ENCODE assay signal across 2 cellular contexts in the genomic region with DNA sequence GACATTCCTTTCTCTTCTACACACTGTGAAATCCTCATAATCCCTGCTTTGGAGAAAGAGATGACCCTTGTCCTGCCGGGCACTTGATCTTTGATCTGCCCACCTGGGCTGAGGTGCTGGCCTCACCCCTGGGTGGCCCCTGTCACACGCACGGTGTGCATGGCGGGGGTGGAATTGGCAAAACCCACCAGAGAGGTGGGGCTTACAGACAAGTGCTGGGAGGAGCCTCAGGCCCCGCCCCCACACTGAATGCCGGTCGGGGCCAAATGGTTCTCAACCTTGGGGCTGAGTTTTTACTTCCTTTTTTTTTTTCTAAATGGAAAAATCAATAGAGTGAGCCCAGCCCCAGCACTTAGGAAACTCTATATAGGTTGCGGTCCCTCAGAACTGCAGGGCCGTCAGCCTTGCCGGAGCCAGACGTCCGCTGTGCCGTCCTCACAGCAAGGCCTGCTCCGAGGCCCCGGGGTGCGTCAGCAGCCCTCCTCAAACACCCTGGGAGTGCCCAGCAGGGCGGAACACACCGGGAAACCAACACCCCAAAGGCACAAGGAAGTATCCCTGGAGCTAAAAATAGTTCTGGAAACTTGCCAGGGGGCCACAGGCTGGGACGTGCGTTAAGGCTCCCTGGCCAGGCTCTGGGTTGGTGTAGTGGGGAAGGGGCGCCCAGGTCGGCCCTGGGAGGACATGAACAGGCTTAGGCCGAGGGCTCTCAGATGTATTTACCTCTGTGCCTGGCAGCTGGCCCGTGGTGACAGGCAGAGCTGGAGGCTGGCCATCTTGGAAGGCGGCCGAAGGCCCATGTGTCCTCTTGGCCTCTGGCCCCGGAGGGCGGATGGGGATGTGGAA.
TF ChIP-seq lines count a peak whose summit lies in the region.

No MANE protein-coding gene starts in this region.

TF ChIP-seq in SK-N-SH, 30 proteins besides CTCF, POLR2A, EP300 and RAD21 (continued from another document):
- TF ChIP-seq, protein P1, sequence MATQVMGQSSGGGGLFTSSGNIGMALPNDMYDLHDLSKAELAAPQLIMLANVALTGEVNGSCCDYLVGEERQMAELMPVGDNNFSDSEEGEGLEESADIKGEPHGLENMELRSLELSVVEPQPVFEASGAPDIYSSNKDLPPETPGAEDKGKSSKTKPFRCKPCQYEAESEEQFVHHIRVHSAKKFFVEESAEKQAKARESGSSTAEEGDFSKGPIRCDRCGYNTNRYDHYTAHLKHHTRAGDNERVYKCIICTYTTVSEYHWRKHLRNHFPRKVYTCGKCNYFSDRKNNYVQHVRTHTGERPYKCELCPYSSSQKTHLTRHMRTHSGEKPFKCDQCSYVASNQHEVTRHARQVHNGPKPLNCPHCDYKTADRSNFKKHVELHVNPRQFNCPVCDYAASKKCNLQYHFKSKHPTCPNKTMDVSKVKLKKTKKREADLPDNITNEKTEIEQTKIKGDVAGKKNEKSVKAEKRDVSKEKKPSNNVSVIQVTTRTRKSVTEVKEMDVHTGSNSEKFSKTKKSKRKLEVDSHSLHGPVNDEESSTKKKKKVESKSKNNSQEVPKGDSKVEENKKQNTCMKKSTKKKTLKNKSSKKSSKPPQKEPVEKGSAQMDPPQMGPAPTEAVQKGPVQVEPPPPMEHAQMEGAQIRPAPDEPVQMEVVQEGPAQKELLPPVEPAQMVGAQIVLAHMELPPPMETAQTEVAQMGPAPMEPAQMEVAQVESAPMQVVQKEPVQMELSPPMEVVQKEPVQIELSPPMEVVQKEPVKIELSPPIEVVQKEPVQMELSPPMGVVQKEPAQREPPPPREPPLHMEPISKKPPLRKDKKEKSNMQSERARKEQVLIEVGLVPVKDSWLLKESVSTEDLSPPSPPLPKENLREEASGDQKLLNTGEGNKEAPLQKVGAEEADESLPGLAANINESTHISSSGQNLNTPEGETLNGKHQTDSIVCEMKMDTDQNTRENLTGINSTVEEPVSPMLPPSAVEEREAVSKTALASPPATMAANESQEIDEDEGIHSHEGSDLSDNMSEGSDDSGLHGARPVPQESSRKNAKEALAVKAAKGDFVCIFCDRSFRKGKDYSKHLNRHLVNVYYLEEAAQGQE (IDR thresholded peaks at IDR 0.05; ENCODE audit: low read depth, low read length) = no peak
- TF ChIP-seq FOXJ3 (CRISPR knock-in tag; IDR thresholded peaks at IDR 0.05) = no peak
- TF ChIP-seq GABPA (IDR thresholded peaks at IDR 0.05; ENCODE audit: low read depth) = no peak
- no peak for TF ChIP-seq SIN3A (IDR thresholded peaks at IDR 0.05; ENCODE audit: borderline replicate concordance, low read depth, low read length)
- no peak for TF ChIP-seq CHD2 (IDR thresholded peaks at IDR 0.05; ENCODE audit: low read length, partially characterized antibody)
- TF ChIP-seq, protein P2, sequence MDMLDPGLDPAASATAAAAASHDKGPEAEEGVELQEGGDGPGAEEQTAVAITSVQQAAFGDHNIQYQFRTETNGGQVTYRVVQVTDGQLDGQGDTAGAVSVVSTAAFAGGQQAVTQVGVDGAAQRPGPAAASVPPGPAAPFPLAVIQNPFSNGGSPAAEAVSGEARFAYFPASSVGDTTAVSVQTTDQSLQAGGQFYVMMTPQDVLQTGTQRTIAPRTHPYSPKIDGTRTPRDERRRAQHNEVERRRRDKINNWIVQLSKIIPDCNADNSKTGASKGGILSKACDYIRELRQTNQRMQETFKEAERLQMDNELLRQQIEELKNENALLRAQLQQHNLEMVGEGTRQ (IDR thresholded peaks at IDR 0.05; ENCODE audit: borderline replicate concordance, low read depth, low read length) = no peak
- no peak for TF ChIP-seq NFIC (IDR thresholded peaks at IDR 0.05; ENCODE audit: borderline replicate concordance)
- TF ChIP-seq RXRA (IDR thresholded peaks at IDR 0.05; ENCODE audit: borderline replicate concordance, low read depth) = no peak
- no peak for TF ChIP-seq FOSL2 (IDR thresholded peaks at IDR 0.05; ENCODE audit: borderline replicate concordance, low read depth)
- no peak for TF ChIP-seq TAF1 (IDR thresholded peaks at IDR 0.05; ENCODE audit: borderline replicate concordance, low read depth, low read length)
- TF ChIP-seq SMC3 (IDR thresholded peaks at IDR 0.05; ENCODE audit: low read depth, low read length) = no peak
- no peak for TF ChIP-seq POLR2AphosphoS5 (IDR thresholded peaks at IDR 0.05; ENCODE audit: low read depth, low read length)

TF ChIP-seq in SK-N-SH treated with all-trans-retinoic acid at 6 μM for 48 hours, 23 proteins besides CTCF, POLR2A, EP300 and RAD21 (continued from another document):
- TF ChIP-seq, protein P3, sequence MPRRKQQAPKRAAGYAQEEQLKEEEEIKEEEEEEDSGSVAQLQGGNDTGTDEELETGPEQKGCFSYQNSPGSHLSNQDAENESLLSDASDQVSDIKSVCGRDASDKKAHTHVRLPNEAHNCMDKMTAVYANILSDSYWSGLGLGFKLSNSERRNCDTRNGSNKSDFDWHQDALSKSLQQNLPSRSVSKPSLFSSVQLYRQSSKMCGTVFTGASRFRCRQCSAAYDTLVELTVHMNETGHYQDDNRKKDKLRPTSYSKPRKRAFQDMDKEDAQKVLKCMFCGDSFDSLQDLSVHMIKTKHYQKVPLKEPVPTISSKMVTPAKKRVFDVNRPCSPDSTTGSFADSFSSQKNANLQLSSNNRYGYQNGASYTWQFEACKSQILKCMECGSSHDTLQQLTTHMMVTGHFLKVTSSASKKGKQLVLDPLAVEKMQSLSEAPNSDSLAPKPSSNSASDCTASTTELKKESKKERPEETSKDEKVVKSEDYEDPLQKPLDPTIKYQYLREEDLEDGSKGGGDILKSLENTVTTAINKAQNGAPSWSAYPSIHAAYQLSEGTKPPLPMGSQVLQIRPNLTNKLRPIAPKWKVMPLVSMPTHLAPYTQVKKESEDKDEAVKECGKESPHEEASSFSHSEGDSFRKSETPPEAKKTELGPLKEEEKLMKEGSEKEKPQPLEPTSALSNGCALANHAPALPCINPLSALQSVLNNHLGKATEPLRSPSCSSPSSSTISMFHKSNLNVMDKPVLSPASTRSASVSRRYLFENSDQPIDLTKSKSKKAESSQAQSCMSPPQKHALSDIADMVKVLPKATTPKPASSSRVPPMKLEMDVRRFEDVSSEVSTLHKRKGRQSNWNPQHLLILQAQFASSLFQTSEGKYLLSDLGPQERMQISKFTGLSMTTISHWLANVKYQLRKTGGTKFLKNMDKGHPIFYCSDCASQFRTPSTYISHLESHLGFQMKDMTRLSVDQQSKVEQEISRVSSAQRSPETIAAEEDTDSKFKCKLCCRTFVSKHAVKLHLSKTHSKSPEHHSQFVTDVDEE (CRISPR knock-in tag; IDR thresholded peaks at IDR 0.05) = no peak
- TF ChIP-seq, protein P4, sequence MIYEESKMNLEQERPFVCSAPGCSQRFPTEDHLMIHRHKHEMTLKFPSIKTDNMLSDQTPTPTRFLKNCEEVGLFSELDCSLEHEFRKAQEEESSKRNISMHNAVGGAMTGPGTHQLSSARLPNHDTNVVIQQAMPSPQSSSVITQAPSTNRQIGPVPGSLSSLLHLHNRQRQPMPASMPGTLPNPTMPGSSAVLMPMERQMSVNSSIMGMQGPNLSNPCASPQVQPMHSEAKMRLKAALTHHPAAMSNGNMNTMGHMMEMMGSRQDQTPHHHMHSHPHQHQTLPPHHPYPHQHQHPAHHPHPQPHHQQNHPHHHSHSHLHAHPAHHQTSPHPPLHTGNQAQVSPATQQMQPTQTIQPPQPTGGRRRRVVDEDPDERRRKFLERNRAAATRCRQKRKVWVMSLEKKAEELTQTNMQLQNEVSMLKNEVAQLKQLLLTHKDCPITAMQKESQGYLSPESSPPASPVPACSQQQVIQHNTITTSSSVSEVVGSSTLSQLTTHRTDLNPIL (CRISPR knock-in tag; IDR thresholded peaks at IDR 0.05; ENCODE audit: low read depth) = no peak
- TF ChIP-seq ZNF70 (CRISPR knock-in tag; IDR thresholded peaks at IDR 0.05) = no peak
